8 cellular contexts compared by ENCODE assay signal in genomic region chr3:159884661-159885402, GRCh38. TPM values are rescaled to one million over a fixed set of nuclear protein-coding genes. Genes with fewer than 3 reads are reported as not detected.
DNase-seq lines count a peak whose midpoint lies in the region; ATAC-seq and TF ChIP-seq lines count a peak whose summit lies in the region.

No MANE protein-coding gene starts in this region.

- H3K4me3 ChIP-seq in upper lobe of right lung, result no peak overlapping the region

- H3K9me3 ChIP-seq in upper lobe of right lung, result no peaks in the 10 kb centered on the region

- intact Hi-C loops in upper lobe of right lung (cut with DNase I), result loop anchor here (5.0 kb wide), 1 partner anchor 117 kb away; no protein-coding TSS in a partner anchor

- H3K27me3 ChIP-seq in upper lobe of right lung, result no peaks in the 10 kb centered on the region

- no peak overlapping the region for H3K27ac ChIP-seq in upper lobe of right lung

- peak; percentile 21 for DNase-seq in DMS114 treated with DMSO at 0.1 percent for 48 hours (lab: John Stamatoyannopoulos, UW; ENCODE audit: unreplicated experiment)
- peak; percentile 44 for DNase-seq in NCI-H1105 (lab: John Stamatoyannopoulos, UW)
- DNase-seq in astrocyte of the hippocampus (ENCODE audit: low read depth, low spot score), result peak; percentile 64
- DNase-seq in kidney tubule cell (ENCODE audit: low spot score), result peak; percentile 43
- no peak for DNase-seq in upper lobe of right lung
- no peak for DNase-seq in NK-92 (lab: John Stamatoyannopoulos, UW; ENCODE audit: unreplicated experiment)
- DNase-seq in amniotic stem cell (lab: John Stamatoyannopoulos, UW), result no peak

- H3K4me1 ChIP-seq in upper lobe of right lung, result peaks cover 30% of the 10 kb centered on the region

- TF ChIP-seq CTCF in upper lobe of right lung (IDR thresholded peaks at IDR 0.05), result peak; percentile 57

- peaks cover 4% of the 10 kb centered on the region for H3K36me3 ChIP-seq in upper lobe of right lung

- peak; percentile 45 for ATAC-seq in GM21367 (IDR thresholded peaks at IDR 0.05; ENCODE audit: unreplicated experiment)
- peak; percentile 57 for ATAC-seq in upper lobe of right lung

RNA-seq across cellular contexts. Expression of gene SCHIP1, which starts 45.2 kb away (rescaled TPM):
- 15.0 TPM for total RNA-seq in upper lobe of right lung

Comparison
In these comparisons a context has a peak if more than half of its experiments do, and no peak if none do; other contexts are left out.
1. DNase-seq: peak in DMS114 treated with DMSO at 0.1 percent for 48 hours (single experiment), NCI-H1105 (single experiment), astrocyte of the hippocampus (single experiment) and kidney tubule cell (single experiment); none in upper lobe of right lung (single experiment), NK-92 (single experiment) and amniotic stem cell (single experiment).